In the genomic region with DNA sequence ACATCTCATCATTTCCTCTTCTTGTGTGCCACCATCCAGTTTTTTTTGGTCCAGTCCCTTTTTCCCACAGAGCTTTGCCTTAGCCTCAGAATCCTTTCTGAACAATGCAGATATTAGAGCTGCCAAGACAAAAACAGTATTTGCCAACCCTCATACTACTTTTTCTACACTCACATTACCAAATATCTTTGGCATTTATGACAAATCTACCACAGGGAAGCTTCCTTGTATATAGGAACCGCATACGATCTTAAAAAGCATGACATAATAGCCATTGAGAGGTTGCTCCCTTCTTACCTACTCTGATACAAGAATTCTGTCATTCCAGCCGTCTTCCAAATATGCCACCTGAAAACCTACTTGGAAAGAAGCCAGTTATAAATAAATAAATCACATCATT, we compare ENCODE assay signal across 20 cellular contexts. TPM values are rescaled to one million over a fixed set of nuclear protein-coding genes. Genes with fewer than 3 reads are reported as not detected.
A peak's percentile ranks its signal among the peaks of the same experiment; 100 is the strongest.
DNase-seq lines count a peak whose midpoint lies in the region; ATAC-seq and TF ChIP-seq lines count a peak whose summit lies in the region.
"Had no signal": no experiment of that assay in that cellular context is flagged by ENCODE, and none has a peak within 500 bp of the region (broad histone marks: within the 10 kb centered on the region; RNA-seq: fewer than 3 reads in every experiment).

No MANE protein-coding gene starts in this region.

- ATAC-seq in Panc1 (no peak), HG03039 (IDR thresholded peaks at IDR 0.05; ENCODE audit: unreplicated experiment) (no peak)
- ATAC-seq in naive thymus-derived CD4-positive, alpha-beta T cell, result no peak
- ATAC-seq: HepG2, left cardiac atrium had no signal

- peaks cover 16 to 66% (median 56%) of the 10 kb centered on the region in 7 donors for H3K4me1 Mint-ChIP-seq in naive thymus-derived CD4-positive, alpha-beta T cell

- H3K4me1 ChIP-seq in Panc1 (ENCODE audit: control insufficient read depth, insufficient read depth, low read length), result no peaks in the 10 kb centered on the region
- H3K4me1 ChIP-seq in naive thymus-derived CD4-positive, alpha-beta T cell (ENCODE audit: control insufficient read depth in 2 of 2, insufficient read depth in 2 of 2, low read length in 2 of 2), result peaks cover 0 to 3% of the 10 kb centered on the region in 2 donors
- H3K4me1 ChIP-seq: colonic mucosa had no signal

- H3K27me3 ChIP-seq in Panc1 (ENCODE audit: control insufficient read depth, insufficient read depth, low read length), result no peaks in the 10 kb centered on the region
- H3K27me3 ChIP-seq in naive thymus-derived CD4-positive, alpha-beta T cell (ENCODE audit: control insufficient read depth in 2 of 2, insufficient read depth in 2 of 2, low read length in 2 of 2), result no peaks in the 10 kb centered on the region
- H3K27me3 ChIP-seq: colonic mucosa, hepatocyte, SJSA1, transverse colon had no signal

- peak overlapping the region in 5 of 9 donors; percentile 12 to 69 (median 44) for H3K27ac Mint-ChIP-seq in naive thymus-derived CD4-positive, alpha-beta T cell
- H3K27ac Mint-ChIP-seq: activated CD4-positive, alpha-beta T cell treated with anti-CD3 and anti-CD28 coated beads, Interleukin-2, amount 10 ng/mL, durations not matched to agents 7 days and 5 days; activated naive CD8-positive, alpha-beta T cell treated with anti-CD3 and anti-CD28 coated beads, Interleukin-2, amount 10 ng/mL, durations not matched to agents 7 days and 5 days had no signal

- H3K27ac ChIP-seq in Panc1 (ENCODE audit: low read length), result no peak overlapping the region
- no peak overlapping the region for H3K27ac ChIP-seq in naive thymus-derived CD4-positive, alpha-beta T cell (ENCODE audit: low read depth, low read length)
- H3K27ac ChIP-seq: colonic mucosa, hepatocyte, SJSA1, transverse colon had no signal

- peaks cover 55% of the 10 kb centered on the region for H3K36me3 ChIP-seq in Panc1 (ENCODE audit: control insufficient read depth, insufficient read depth, low read length)
- peaks cover 13 to 73% (median 27%) of the 10 kb centered on the region in 3 experiments for H3K36me3 ChIP-seq in naive thymus-derived CD4-positive, alpha-beta T cell (ENCODE audit: control insufficient read depth in 2 of 3, insufficient read depth in 3 of 3, low read length in 3 of 3)

- H3K4me3 ChIP-seq in Panc1 (ENCODE audit: low read depth in 2 of 2, low read length in 2 of 2), result no peak overlapping the region
- no peak overlapping the region for H3K4me3 ChIP-seq in epithelial cell of esophagus (ENCODE audit: low read length)
- H3K4me3 ChIP-seq in naive thymus-derived CD4-positive, alpha-beta T cell (ENCODE audit: low read length), result no peak overlapping the region
- H3K4me3 ChIP-seq: colonic mucosa, hepatocyte, SJSA1, smooth muscle cell, transverse colon had no signal

- H3K9me3 ChIP-seq in Panc1 (ENCODE audit: control insufficient read depth, insufficient read depth, low read depth, low read length), result no peaks in the 10 kb centered on the region
- no peaks in the 10 kb centered on the region for H3K9me3 ChIP-seq in naive thymus-derived CD4-positive, alpha-beta T cell (ENCODE audit: control insufficient read depth in 2 of 3, low read length in 3 of 3)
- H3K9me3 ChIP-seq: colonic mucosa, SJSA1, transverse colon had no signal

- no peaks in the 10 kb centered on the region for H3K27me3 Mint-ChIP-seq in naive thymus-derived CD4-positive, alpha-beta T cell
- H3K27me3 Mint-ChIP-seq: activated CD4-positive, alpha-beta T cell treated with anti-CD3 and anti-CD28 coated beads, Interleukin-2, amount 10 ng/mL, durations not matched to agents 7 days and 5 days; activated naive CD8-positive, alpha-beta T cell treated with anti-CD3 and anti-CD28 coated beads, Interleukin-2, amount 10 ng/mL, durations not matched to agents 7 days and 5 days had no signal

- POLR2A ChIA-PET in Panc1 (lab: Charles Lee), result no interaction called here
- POLR2A ChIA-PET in naive thymus-derived CD4-positive, alpha-beta T cell (lab: Charles Lee), result interaction anchor here (1.4 kb wide), 1 partner anchor 9 kb away, joined by 4 read pairs; a partner anchor contains a TSS

- TSS peak; percentile 2 for BruUV-seq in Panc1 (replicated peaks; lab: Mats Ljungman, UMichigan)

- in situ Hi-C loops in Panc1 (cut with HindIII; ENCODE audit: low pct_unique_long_range_greater_than_20kb, low sequenced_read_pairs), result no loop called here

- H3K36me3 Mint-ChIP-seq in naive thymus-derived CD4-positive, alpha-beta T cell, result peaks cover 3 to 74% (median 61%) of the 10 kb centered on the region in 5 donors

- DNase-seq in EL (peak; percentile 61), Panc1 (ENCODE audit: low read depth, low spot score) (no peak), epithelial cell of esophagus (ENCODE audit: low read depth) (peak; percentile 72), SK-N-DZ (ENCODE audit: low spot score) (no peak), germinal center (ENCODE audit: low spot score) (no peak)
- DNase-seq in naive thymus-derived CD4-positive, alpha-beta T cell, result no peak
- DNase-seq: activated CD4-positive, alpha-beta T cell treated with anti-CD3 and anti-CD28 coated beads, Interleukin-2, amount 10 ng/mL, durations not matched to agents 7 days and 5 days; activated naive CD8-positive, alpha-beta T cell treated with anti-CD3 and anti-CD28 coated beads, Interleukin-2, amount 10 ng/mL, durations not matched to agents 7 days and 5 days; C1 segment of cervical spinal cord; colonic mucosa; left cardiac atrium; NCI-H2029 treated with DMSO at 0.1 percent for 48 hours; NCI-H526 treated with DMSO at 0.1 percent for 48 hours; posterior cingulate gyrus; transverse colon had no signal

- no peak overlapping the region for H3K4me3 Mint-ChIP-seq in naive thymus-derived CD4-positive, alpha-beta T cell
- H3K4me3 Mint-ChIP-seq: activated CD4-positive, alpha-beta T cell treated with anti-CD3 and anti-CD28 coated beads, Interleukin-2, amount 10 ng/mL, durations not matched to agents 7 days and 5 days; activated naive CD8-positive, alpha-beta T cell treated with anti-CD3 and anti-CD28 coated beads, Interleukin-2, amount 10 ng/mL, durations not matched to agents 7 days and 5 days had no signal

- CTCF ChIA-PET in Panc1 (lab: Charles Lee), result no interaction called here
- CTCF ChIA-PET in naive thymus-derived CD4-positive, alpha-beta T cell (lab: Charles Lee), result no interaction called here

- TF ChIP-seq CTCF in Panc1 (IDR thresholded peaks at IDR 0.05) (no peak), epithelial cell of esophagus (IDR thresholded peaks at IDR 0.05; ENCODE audit: insufficient read depth, low read depth, low read length, missing control alignments) (no peak)

- intact Hi-C loops in Panc1 (cut with micrococcal nuclease; ENCODE audit: unreplicated experiment), result no loop called here
- intact Hi-C loops in naive thymus-derived CD4-positive, alpha-beta T cell (cut with micrococcal nuclease), result no loop called here

- no peaks in the 10 kb centered on the region for H3K9me3 Mint-ChIP-seq in naive thymus-derived CD4-positive, alpha-beta T cell
- H3K9me3 Mint-ChIP-seq: activated CD4-positive, alpha-beta T cell treated with anti-CD3 and anti-CD28 coated beads, Interleukin-2, amount 10 ng/mL, durations not matched to agents 7 days and 5 days; activated naive CD8-positive, alpha-beta T cell treated with anti-CD3 and anti-CD28 coated beads, Interleukin-2, amount 10 ng/mL, durations not matched to agents 7 days and 5 days had no signal

RNA-seq across cellular contexts. Expression of a gene that starts 9.4 kb away (rescaled TPM):
- total RNA-seq in Panc1 (2021; ENCODE audit: unreplicated experiment), result 46.8 TPM
- 18.7 TPM for polyA plus RNA-seq in Panc1 (2012; ENCODE audit: insufficient read length)
- total RNA-seq in naive thymus-derived CD4-positive, alpha-beta T cell, result 10 to 100 TPM; 55.6 to 98.1 (median 80.8) TPM
- 10 to 100 TPM; 67.6 to 80.5 TPM for polyA plus RNA-seq in naive thymus-derived CD4-positive, alpha-beta T cell
- 27.7 and 29.0 TPM in 2 replicates for polyA plus RNA-seq in SK-N-DZ (2014; cell fraction: cytosol; rRNA removed)
- polyA plus RNA-seq in SK-N-DZ (2014; cell fraction: nucleus; rRNA removed), result 22.3 and 28.6 TPM in 2 replicates

RNA-seq across cellular contexts. Expression of a gene that starts 42.3 kb away (rescaled TPM):
- total RNA-seq in Panc1 (2021; ENCODE audit: unreplicated experiment), result 2.8 TPM
- polyA plus RNA-seq in Panc1 (2012; ENCODE audit: insufficient read length), result 2.0 TPM
- 1 to 10 TPM in 2 of 5 experiments, under 1 TPM in 3; 0.11 to 8.2 (median 0.54) TPM for total RNA-seq in naive thymus-derived CD4-positive, alpha-beta T cell
- polyA plus RNA-seq in naive thymus-derived CD4-positive, alpha-beta T cell, result 1 to 10 TPM; 1.0 to 1.6 TPM
- polyA plus RNA-seq in SK-N-DZ (2014; cell fraction: cytosol; rRNA removed), result 0.51 and 0.55 TPM in 2 replicates
- polyA plus RNA-seq in SK-N-DZ (2014; cell fraction: nucleus; rRNA removed), result 0.22 and 0.52 TPM in 2 replicates

RNA-seq across cellular contexts. Expression of a gene that starts 44.8 kb away (rescaled TPM):
- 12.1 TPM for total RNA-seq in Panc1 (2021; ENCODE audit: unreplicated experiment)
- 7.2 TPM for polyA plus RNA-seq in Panc1 (2012; ENCODE audit: insufficient read length)
- total RNA-seq in naive thymus-derived CD4-positive, alpha-beta T cell, result 10 to 100 TPM; 14.0 to 23.2 (median 20.8) TPM
- polyA plus RNA-seq in naive thymus-derived CD4-positive, alpha-beta T cell, result 1 to 10 TPM; 5.5 to 7.2 TPM
- 10.4 and 13.2 TPM in 2 replicates for polyA plus RNA-seq in SK-N-DZ (2014; cell fraction: cytosol; rRNA removed)
- polyA plus RNA-seq in SK-N-DZ (2014; cell fraction: nucleus; rRNA removed), result 46.4 and 63.4 TPM in 2 replicates

Comparison
In these comparisons a context has a peak if more than half of its experiments do, and no peak if none do; other contexts are left out.
1. DNase-seq: peak in EL (single experiment) and epithelial cell of esophagus (single experiment); none in Panc1 (single experiment), naive thymus-derived CD4-positive, alpha-beta T cell (0 of 9), SK-N-DZ (single experiment) and germinal center (single experiment).